13 cellular contexts compared by ENCODE assay signal in the genomic region with DNA sequence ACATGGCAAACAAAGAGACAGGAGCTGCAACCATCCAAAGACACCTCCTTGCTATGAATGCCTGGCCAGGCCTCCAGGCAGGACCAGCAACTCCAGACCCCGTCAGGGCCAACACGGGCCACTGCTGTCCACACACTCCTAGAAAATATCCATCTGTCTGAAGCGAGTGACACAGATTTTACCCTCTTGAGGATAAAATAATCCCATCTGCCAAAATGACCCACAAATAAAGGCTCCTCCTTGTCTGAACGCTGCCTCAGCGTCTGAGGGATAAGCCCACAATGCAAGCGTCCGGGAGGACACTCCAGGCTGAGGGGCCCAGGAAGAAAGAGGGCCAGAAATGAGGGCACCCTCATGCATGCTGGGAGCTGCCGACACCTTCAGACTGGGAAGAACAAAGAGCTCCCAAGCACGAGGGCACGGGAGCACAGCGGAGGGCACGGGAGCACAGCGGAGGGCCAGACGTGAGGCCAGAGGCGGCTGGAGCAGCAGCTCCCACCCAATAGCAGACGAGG.
DNase-seq lines count a peak whose midpoint lies in the region; ATAC-seq and TF ChIP-seq lines count a peak whose summit lies in the region.
"Had no signal": no experiment of that assay in that cellular context is flagged by ENCODE, and none has a peak within 500 bp of the region (broad histone marks: within the 10 kb centered on the region; RNA-seq: fewer than 3 reads in every experiment).

No MANE protein-coding gene starts in this region.

- TF ChIP-seq POLR2A in gastroesophageal sphincter (IDR thresholded peaks at IDR 0.05) = no peak

- H3K4me3 ChIP-seq in mesodermal cell (ENCODE audit: extremely low read depth, insufficient read depth, low read length, poor library complexity, severe bottlenecking) (no peak overlapping the region), gastroesophageal sphincter (no peak overlapping the region)
- H3K4me3 ChIP-seq: mucosa of descending colon, PC-9 had no signal

- no peak for TF ChIP-seq EP300 in gastroesophageal sphincter (IDR thresholded peaks at IDR 0.05)

- no peak overlapping the region for H3K4me3 Mint-ChIP-seq in stimulated activated naive CD8-positive, alpha-beta T cell treated with anti-CD3 and anti-CD28 coated beads, Interleukin-15, Interleukin-2, amounts not matched to agents 100 ng/mL and 50 ng/mL, for 24 hours

- no peak for ATAC-seq in stimulated activated naive CD8-positive, alpha-beta T cell treated with anti-CD3 and anti-CD28 coated beads, Interleukin-15, Interleukin-2, amounts not matched to agents 100 U/mL and 50 U/mL, for 24 hours
- ATAC-seq in gastroesophageal sphincter (no peak), GM18502 (IDR thresholded peaks at IDR 0.05; ENCODE audit: poor library complexity, unreplicated experiment) (no peak)

- H3K27ac ChIP-seq in cingulate gyrus (ENCODE audit: low read depth, low read length) (peak overlapping the region; percentile 10), mesodermal cell (ENCODE audit: low read depth, low read length, severe bottlenecking) (peak overlapping the region; percentile 71), gastroesophageal sphincter (peak overlapping the region in 2 of 4 donors; percentile 36 to 70)
- H3K27ac ChIP-seq: PC-9 had no signal

- in situ Hi-C loops in KBM-7 (cut with MboI; ENCODE audit: low pct_unique_long_range_greater_than_20kb, low sequenced_read_pairs) = no loop called here

- H3K4me1 ChIP-seq in mesodermal cell (ENCODE audit: control insufficient read depth, insufficient read depth, low read length, poor library complexity, severe bottlenecking) (peaks cover 32% of the 10 kb centered on the region), gastroesophageal sphincter (peaks cover 0 to 65% (median 22%) of the 10 kb centered on the region in 3 donors)

- H3K27me3 Mint-ChIP-seq in stimulated activated naive CD8-positive, alpha-beta T cell treated with anti-CD3 and anti-CD28 coated beads, Interleukin-15, Interleukin-2, amounts not matched to agents 100 ng/mL and 50 ng/mL, for 24 hours = no peaks in the 10 kb centered on the region

- H3K9me3 ChIP-seq in mesodermal cell (ENCODE audit: control insufficient read depth, low read length) (peaks cover 4% of the 10 kb centered on the region), gastroesophageal sphincter (no peaks in the 10 kb centered on the region)
- H3K9me3 ChIP-seq: mucosa of descending colon had no signal

- no peak for TF ChIP-seq CTCF in gastroesophageal sphincter (IDR thresholded peaks at IDR 0.05)

- no peak for DNase-seq in stimulated activated naive CD8-positive, alpha-beta T cell treated with anti-CD3 and anti-CD28 coated beads, Interleukin-15, Interleukin-2, amounts not matched to agents 100 U/mL and 50 U/mL, for 24 hours
- no peak for DNase-seq in NCI-H1048 (lab: John Stamatoyannopoulos, UW)
- no peak for DNase-seq in KBM-7
- DNase-seq: cortex of kidney; NCI-H1930; PC-9; stimulated activated naive CD4-positive, alpha-beta T cell treated with Interleukin-2 at 50 U/mL for 16 hours had no signal

- peak overlapping the region; percentile 10 for H3K27ac Mint-ChIP-seq in stimulated activated naive CD8-positive, alpha-beta T cell treated with anti-CD3 and anti-CD28 coated beads, Interleukin-15, Interleukin-2, amounts not matched to agents 100 ng/mL and 50 ng/mL, for 24 hours

- H3K4me1 Mint-ChIP-seq in stimulated activated naive CD8-positive, alpha-beta T cell treated with anti-CD3 and anti-CD28 coated beads, Interleukin-15, Interleukin-2, amounts not matched to agents 100 ng/mL and 50 ng/mL, for 24 hours (ENCODE audit: low read depth) = peaks cover 90% of the 10 kb centered on the region

- WGBS in mesodermal cell (ENCODE audit: insufficient coverage in 2 of 2), 2 experiments = 88 to 94% methylated on average over 13 to 16 of the region's 16 CpGs
- WGBS in gastroesophageal sphincter (ENCODE audit: low coverage in 1 of 2), 2 donors = 39 to 69% methylated on average over 6 to 15 of the region's 16 CpGs

- peaks cover 4% of the 10 kb centered on the region for H3K36me3 ChIP-seq in mesodermal cell (ENCODE audit: control insufficient read depth, insufficient read depth, low read length)
- H3K36me3 ChIP-seq in gastroesophageal sphincter = no peaks in the 10 kb centered on the region

- no peaks in the 10 kb centered on the region for H3K27me3 ChIP-seq in gastroesophageal sphincter

- no peaks in the 10 kb centered on the region for H3K9me3 Mint-ChIP-seq in stimulated activated naive CD8-positive, alpha-beta T cell treated with anti-CD3 and anti-CD28 coated beads, Interleukin-15, Interleukin-2, amounts not matched to agents 100 ng/mL and 50 ng/mL, for 24 hours

- H3K36me3 Mint-ChIP-seq in stimulated activated naive CD8-positive, alpha-beta T cell treated with anti-CD3 and anti-CD28 coated beads, Interleukin-15, Interleukin-2, amounts not matched to agents 100 ng/mL and 50 ng/mL, for 24 hours (ENCODE audit: low read depth) = peaks cover 10% of the 10 kb centered on the region
